Comparison of ENCODE assay signal across 16 cellular contexts in genomic region chr17:3966720-3967363, GRCh38. TPM values are rescaled to one million over a fixed set of nuclear protein-coding genes. Genes with fewer than 3 reads are reported as not detected.
DNase-seq lines count a peak whose midpoint lies in the region; ATAC-seq, FAIRE-seq and TF ChIP-seq lines count a peak whose summit lies in the region.
"Had no signal": no experiment of that assay in that cellular context is flagged by ENCODE, and none has a peak within 500 bp of the region (broad histone marks: within the 10 kb centered on the region; RNA-seq: fewer than 3 reads in every experiment).

No MANE protein-coding gene starts in this region.

- no peak for FAIRE-seq in H54 (lab: Jason Lieb, UNC)
- FAIRE-seq: D721Med had no signal

- peak overlapping the region; percentile 50 for H3K4me3 ChIP-seq in Karpas-422 (ENCODE audit: low read length)
- no peak overlapping the region for H3K4me3 ChIP-seq in colonic mucosa
- peak overlapping the region; percentile 36 for H3K4me3 ChIP-seq in rectal smooth muscle tissue (ENCODE audit: low read length)
- H3K4me3 ChIP-seq: hepatocyte, left ventricle myocardium inferior, upper lobe of left lung had no signal

- H3K9me3 ChIP-seq in Karpas-422 (ENCODE audit: low read length) (no peaks in the 10 kb centered on the region), colonic mucosa (no peaks in the 10 kb centered on the region)
- H3K9me3 ChIP-seq: left ventricle myocardium inferior, neutrophil, upper lobe of left lung had no signal

- no peak overlapping the region for H3K27ac Mint-ChIP-seq in activated CD4-positive, alpha-beta T cell treated with anti-CD3 and anti-CD28 coated beads for 36 hours
- H3K27ac Mint-ChIP-seq: activated naive CD8-positive, alpha-beta T cell treated with anti-CD3 and anti-CD28 coated beads, Interleukin-2, amount 10 ng/mL, durations not matched to agents 7 days and 5 days had no signal

- peak overlapping the region; percentile 70 for H3K9ac ChIP-seq in Karpas-422 (ENCODE audit: low read length)
- H3K9ac ChIP-seq in colonic mucosa (ENCODE audit: low read depth in 2 of 2, low read length in 2 of 2), result peak overlapping the region; percentile 32 to 82
- H3K9ac ChIP-seq in rectal smooth muscle tissue (ENCODE audit: low read length), result no peak overlapping the region

- peak overlapping the region; percentile 6 for H3K4me3 Mint-ChIP-seq in activated CD4-positive, alpha-beta T cell treated with anti-CD3 and anti-CD28 coated beads for 36 hours
- H3K4me3 Mint-ChIP-seq: activated naive CD8-positive, alpha-beta T cell treated with anti-CD3 and anti-CD28 coated beads, Interleukin-2, amount 10 ng/mL, durations not matched to agents 7 days and 5 days had no signal

- no peaks in the 10 kb centered on the region for H3K27me3 Mint-ChIP-seq in activated CD4-positive, alpha-beta T cell treated with anti-CD3 and anti-CD28 coated beads for 36 hours

- ATAC-seq in activated CD4-positive, alpha-beta T cell treated with anti-CD3 and anti-CD28 coated beads for 36 hours, result no peak
- no peak for ATAC-seq in GM19395 (IDR thresholded peaks at IDR 0.05; ENCODE audit: unreplicated experiment)
- ATAC-seq: esophagus mucosa had no signal

- CTCF ChIA-PET in activated CD4-positive, alpha-beta T cell treated with anti-CD3 and anti-CD28 coated beads for 36 hours (lab: Charles Lee), result interaction anchor here (0.6 to 2.8 kb wide), 3 partner anchors 44 to 424 kb away, joined by 3 to 17 read pairs (median 4); no protein-coding TSS in a partner anchor

- H3K4me1 ChIP-seq in Karpas-422 (ENCODE audit: low read length) (peaks cover 72% of the 10 kb centered on the region), colonic mucosa (peaks cover 28% of the 10 kb centered on the region), rectal smooth muscle tissue (ENCODE audit: control insufficient read depth, insufficient read depth, low read length) (no peaks in the 10 kb centered on the region)

- no peaks in the 10 kb centered on the region for H3K36me3 Mint-ChIP-seq in activated CD4-positive, alpha-beta T cell treated with anti-CD3 and anti-CD28 coated beads for 36 hours (ENCODE audit: low read depth)

- H2AFZ ChIP-seq in Karpas-422 (ENCODE audit: low read length), result no peak overlapping the region
- H2AFZ ChIP-seq: hepatocyte had no signal

- H3K36me3 ChIP-seq in Karpas-422 (ENCODE audit: insufficient read depth, low read length) (peaks cover 6% of the 10 kb centered on the region; the same call in 1 of the 2 replicates), colonic mucosa (no peaks in the 10 kb centered on the region), rectal smooth muscle tissue (ENCODE audit: control insufficient read depth, insufficient read depth, low read length) (no peaks in the 10 kb centered on the region)
- H3K36me3 ChIP-seq: left ventricle myocardium inferior, neutrophil, upper lobe of left lung had no signal

- 0 out of 2 replicates have a peak, but pooled peaks cover 3% of the 10 kb centered on the region for H4K20me1 ChIP-seq in Karpas-422 (ENCODE audit: insufficient read depth, low read depth, low read length)

- TF ChIP-seq CTCF in colonic mucosa (IDR thresholded peaks at IDR 0.05), result peak; percentile 43

- H3K4me2 ChIP-seq in Karpas-422 (ENCODE audit: low read depth, low read length, poor library complexity, severe bottlenecking), result peak overlapping the region; percentile 80
- H3K4me2 ChIP-seq: hepatocyte had no signal

- intact Hi-C loops in activated CD4-positive, alpha-beta T cell treated with anti-CD3 and anti-CD28 coated beads for 36 hours (cut with DNase I, micrococcal nuclease), result loop anchor here (10.0 kb wide), 3 partner anchors 178 to 1572 kb away; partner anchors contain the start of genes CYB5D2 (in 1 of the 2), PFN1 (in 1 of the 2), RNF167 (in 1 of the 2) and SLC25A11 (in 1 of the 2)
- intact Hi-C loops in colonic mucosa (cut with DNase I), result loop anchor here (2.0 kb wide), 1 partner anchor 38 kb away; no protein-coding TSS in a partner anchor

- no peaks in the 10 kb centered on the region for H3K9me3 Mint-ChIP-seq in activated CD4-positive, alpha-beta T cell treated with anti-CD3 and anti-CD28 coated beads for 36 hours (ENCODE audit: low read depth)
- H3K9me3 Mint-ChIP-seq: activated naive CD8-positive, alpha-beta T cell treated with anti-CD3 and anti-CD28 coated beads, Interleukin-2, amount 10 ng/mL, durations not matched to agents 7 days and 5 days had no signal

- H3K27me3 ChIP-seq in Karpas-422 (ENCODE audit: low read length) (no peaks in the 10 kb centered on the region), colonic mucosa (no peaks in the 10 kb centered on the region), rectal smooth muscle tissue (ENCODE audit: control insufficient read depth, insufficient read depth, low read length) (no peaks in the 10 kb centered on the region)
- H3K27me3 ChIP-seq: neutrophil had no signal

- H3K27ac ChIP-seq in Karpas-422 (ENCODE audit: low read length) (peak overlapping the region; percentile 99), colonic mucosa (peak overlapping the region; percentile 97), rectal smooth muscle tissue (ENCODE audit: low read depth, low read length) (no peak overlapping the region)
- H3K27ac ChIP-seq: hepatocyte, left ventricle myocardium inferior, neutrophil had no signal

- DNase-seq in activated CD4-positive, alpha-beta T cell treated with anti-CD3 and anti-CD28 coated beads for 36 hours, result no peak
- no peak for DNase-seq in activated CD4-positive, alpha-beta T cell treated with anti-CD3 and anti-CD28 coated beads for 1 hour
- DNase-seq in Karpas-422 (peak; percentile 90), colonic mucosa (peak; percentile 91), H54 (ENCODE audit: insufficient read length, low spot score) (no peak), cerebellar nuclear complex (lab: John Stamatoyannopoulos, UW) (no peak)
- DNase-seq: activated naive CD8-positive, alpha-beta T cell treated with anti-CD3 and anti-CD28 coated beads, Interleukin-2, amount 10 ng/mL, durations not matched to agents 7 days and 5 days; left ventricle myocardium inferior; SW 1271; upper lobe of left lung had no signal

- TF ChIP-seq POLR2A in H54 (IDR thresholded peaks at IDR 0.05; ENCODE audit: low read depth, low read length), result no peak

- peaks cover 24% of the 10 kb centered on the region for H3K4me1 Mint-ChIP-seq in activated CD4-positive, alpha-beta T cell treated with anti-CD3 and anti-CD28 coated beads for 36 hours

- H3K79me2 ChIP-seq in Karpas-422 (ENCODE audit: low read length), result peaks cover 15% of the 10 kb centered on the region
- H3K79me2 ChIP-seq: hepatocyte had no signal

- POLR2A ChIA-PET in activated CD4-positive, alpha-beta T cell treated with anti-CD3 and anti-CD28 coated beads for 36 hours (lab: Charles Lee), result no interaction called here

- no peaks in the 10 kb centered on the region for H3K9me2 ChIP-seq in Karpas-422 (replicated peaks; ENCODE audit: insufficient read depth, low read length)

RNA-seq across cellular contexts. Expression of gene ATP2A3, which starts 2.6 kb away (rescaled TPM):
- total RNA-seq in activated CD4-positive, alpha-beta T cell treated with anti-CD3 and anti-CD28 coated beads for 36 hours, result 10 to 100 TPM; 92.6 to 98.3 TPM
- total RNA-seq in Karpas-422 (2014; rRNA removed; shearing (Covaris generic); ENCODE audit: low replicate concordance), result 101 and 204 TPM in 2 replicates
- total RNA-seq in colonic mucosa, result 100 to 1,000 TPM; 197 to 308 TPM

RNA-seq across cellular contexts. Expression of gene P2RX1, which starts 50.6 kb away (rescaled TPM):
- under 1 TPM; 0.72 to 0.89 TPM for total RNA-seq in activated CD4-positive, alpha-beta T cell treated with anti-CD3 and anti-CD28 coated beads for 36 hours
- total RNA-seq in Karpas-422 (2014; rRNA removed; shearing (Covaris generic); ENCODE audit: low replicate concordance), result not detected in 2 replicates
- total RNA-seq in colonic mucosa, result 1 to 10 TPM; 2.7 to 4.8 TPM

Comparison
In these comparisons a context has a peak if more than half of its experiments do, and no peak if none do; other contexts are left out.
1. DNase-seq: peak in Karpas-422 (single experiment) and colonic mucosa (single experiment); none in activated CD4-positive, alpha-beta T cell treated with anti-CD3 and anti-CD28 coated beads for 36 hours (single experiment), activated CD4-positive, alpha-beta T cell treated with anti-CD3 and anti-CD28 coated beads for 1 hour (single experiment), H54 (single experiment) and cerebellar nuclear complex (0 of 2).